33 cellular contexts compared by ENCODE assay signal in the genomic region with DNA sequence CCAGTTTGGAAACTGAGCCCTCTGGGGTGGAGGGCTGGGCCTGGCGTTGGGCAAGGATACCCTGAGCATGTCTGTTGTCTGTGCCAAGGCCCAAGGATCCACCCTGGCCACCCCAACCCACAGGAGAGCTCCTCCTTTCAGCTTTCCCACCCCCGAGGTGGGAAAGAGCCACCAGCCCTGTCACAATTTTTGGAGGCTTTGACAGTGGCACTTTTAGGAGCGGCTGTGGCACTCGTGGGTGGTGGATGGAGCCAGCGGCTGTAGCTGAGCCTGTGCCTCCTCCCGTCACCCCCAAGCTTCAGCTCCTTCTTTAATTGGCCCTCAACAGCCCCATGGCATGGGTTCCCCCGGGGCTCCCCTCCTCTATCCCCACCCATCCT. TPM values are rescaled to one million over a fixed set of nuclear protein-coding genes. Genes with fewer than 3 reads are reported as not detected.
"Had no signal": no experiment of that assay in that cellular context is flagged by ENCODE, and none has a peak within 500 bp of the region (broad histone marks: within the 10 kb centered on the region; RNA-seq: fewer than 3 reads in every experiment).

No MANE protein-coding gene starts in this region.

- ATAC-seq: activated CD8-positive, alpha-beta memory T cell treated with anti-CD3 and anti-CD28 coated beads, Interleukin-2, amount 10 ng/mL, durations not matched to agents 7 days and 5 days; body of pancreas; PC-3 had no signal

- DNase-seq: activated CD4-positive, alpha-beta memory T cell treated with anti-CD3 and anti-CD28 coated beads, Interleukin-2, amount 10 ng/mL, durations not matched to agents 7 days and 5 days; activated CD4-positive, alpha-beta T cell treated with anti-CD3 and anti-CD28 coated beads for 1 hour; activated CD4-positive, alpha-beta T cell treated with anti-CD3 and anti-CD28 coated beads for 48 hours; activated CD4-positive, CD25-positive, alpha-beta regulatory T cell; activated CD8-positive, alpha-beta memory T cell treated with anti-CD3 and anti-CD28 coated beads for 24 hours; activated CD8-positive, alpha-beta memory T cell treated with anti-CD3 and anti-CD28 coated beads, Interleukin-2, amount 10 ng/mL, durations not matched to agents 7 days and 5 days; activated CD8-positive, alpha-beta memory T cell treated with anti-CD3 and anti-CD28 coated beads, Interleukin-2, amount 50 U/mL, for 48 hours; activated effector memory CD4-positive, alpha-beta T cell treated with anti-CD3 and anti-CD28 coated beads, Interleukin-2, amount 50 U/mL, for 16 hours; activated naive CD4-positive, alpha-beta T cell; activated naive CD4-positive, alpha-beta T cell treated with anti-CD3 and anti-CD28 coated beads, Interleukin-2, amount 50 U/mL, for 16 hours; activated naive CD8-positive, alpha-beta T cell treated with anti-CD3 and anti-CD28 coated beads for 36 hours; activated T-cell treated with anti-CD3 and anti-CD28 coated beads, Interleukin-2, amount 50 U/mL, for 48 hours; body of pancreas; caudate nucleus; MM.1S; MV-4-11; NCI-H1092; NCI-H1436 treated with DMSO at 0.1 percent for 48 hours; NCI-H1694 treated with DMSO at 0.1 percent for 48 hours; NCI-H2029; NCI-H2171; NCI-H510A; NCI-H526; NCI-H748 treated with DMSO at 0.1 percent for 48 hours; NK-92 treated with Interleukin-12 subunit alpha and Interleukin-12 subunit beta, amount 100 ng/mL, for 24 hours; PC-3; RPMI8226; SJCRH30; T1000; WERI-Rb-1 had no signal

RNA-seq across cellular contexts. Expression of a gene that starts 46.6 kb away (rescaled TPM):
- total RNA-seq: activated CD8-positive, alpha-beta memory T cell treated with anti-CD3 and anti-CD28 coated beads, Interleukin-2, amount 10 ng/mL, durations not matched to agents 7 days and 5 days; LHCN-M2; SJCRH30; T-helper 1 cell treated with Interleukin-12 subunit alpha and Interleukin-12 subunit beta and Interleukin-4 antibody, amounts not matched to agents 30 ng/mL and 1 ng/mL, for 36 hours; T-helper 2 cell treated with Interferon-gamma antibody and Interleukin-4, amounts not matched to agents 100 ng/mL and 5 ng/mL, for 36 hours had no signal
